ENCODE assay signal across 29 cellular contexts in the genomic region with DNA sequence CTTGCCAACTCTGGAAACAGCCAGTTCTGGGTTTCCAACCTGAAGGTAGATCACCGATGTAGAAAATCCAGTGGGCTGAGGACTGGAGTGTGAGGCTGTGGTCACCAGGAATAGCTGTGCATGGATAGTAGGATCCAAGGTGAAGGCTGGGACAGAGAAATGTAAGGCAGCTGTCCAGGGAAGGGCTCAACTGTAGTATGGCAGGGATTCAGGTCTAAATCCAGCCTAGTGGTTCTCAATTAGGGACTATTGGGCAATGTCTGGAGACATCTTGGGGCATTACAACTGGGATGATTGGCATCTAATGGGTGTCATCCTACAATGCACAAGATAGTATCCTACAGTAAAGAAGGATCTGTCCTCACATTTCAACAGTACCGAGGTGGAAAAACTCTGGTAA.
"Had no signal": no experiment of that assay in that cellular context is flagged by ENCODE, and none has a peak within 500 bp of the region (broad histone marks: within the 10 kb centered on the region; RNA-seq: fewer than 3 reads in every experiment).

No MANE protein-coding gene starts in this region.

- H2AFZ ChIP-seq: neural progenitor cell had no signal

- H3K9ac ChIP-seq: neural progenitor cell had no signal

- DNase-seq: naive thymus-derived CD4-positive, alpha-beta T cell; natural killer cell; nucleus accumbens; pancreas; right cardiac atrium; right lobe of liver; sigmoid colon; spleen; stimulated activated CD4-positive, alpha-beta T cell treated with anti-CD3 and anti-CD28 coated beads, Interleukin-12 subunit alpha, Interleukin-12 subunit beta, amount 100 ng/mL, for 4 hours; stimulated activated CD4-positive, alpha-beta T cell treated with anti-CD3 and anti-CD28 coated beads, Interleukin-1b, Interleukin-23, amount 100 ng/mL, for 48 hours; stimulated activated CD4-positive, alpha-beta T cell treated with anti-CD3 and anti-CD28 coated beads, Interleukin-4, amount 100 ng/mL, for 1 hour; stimulated activated CD4-positive, alpha-beta T cell treated with anti-CD3 and anti-CD28 coated beads, Interleukin-4, amount 100 ng/mL, for 4 hours; stimulated activated CD8-positive, alpha-beta memory T cell treated with anti-CD3 and anti-CD28 coated beads, Interleukin-4, amount 100 ng/mL, for 48 hours; stimulated activated naive CD4-positive, alpha-beta T cell; stimulated activated naive CD8-positive, alpha-beta T cell treated with anti-CD3 and anti-CD28 coated beads, Interleukin-15, amount 100 ng/mL, for 72 hours; stimulated activated naive CD8-positive, alpha-beta T cell treated with anti-CD3 and anti-CD28 coated beads, Interleukin-15, Interleukin-2, amounts not matched to agents 100 U/mL and 50 U/mL, for 24 hours; substantia nigra; testis; tibial artery; transverse colon; upper lobe of right lung; uterus had no signal

- ATAC-seq: naive thymus-derived CD4-positive, alpha-beta T cell; natural killer cell; pancreas; right cardiac atrium; right lobe of liver; stimulated activated memory B cell treated with anti-CD40 and anti-IgM and Interleukin-4, amounts not matched to agents 10 μg/mL and 1 μg/mL and 100 μg/mL, for 72 hours; stimulated activated naive CD8-positive, alpha-beta T cell treated with anti-CD3 and anti-CD28 coated beads, Interleukin-15, amount 100 ng/mL, for 72 hours; stimulated activated naive CD8-positive, alpha-beta T cell treated with anti-CD3 and anti-CD28 coated beads, Interleukin-15, Interleukin-2, amounts not matched to agents 100 U/mL and 50 U/mL, for 24 hours; upper lobe of right lung had no signal

- H3K27me3 ChIP-seq: neural progenitor cell, neutrophil, pancreas, right lobe of liver, sigmoid colon, suprapubic skin, testis, transverse colon, uterus had no signal

- H3K4me2 ChIP-seq: neural progenitor cell, smooth muscle cell had no signal

- H3K36me3 ChIP-seq: neural progenitor cell, neutrophil, pancreas, prostate gland, right lobe of liver, sigmoid colon, spleen, suprapubic skin, tibial artery, transverse colon, upper lobe of right lung, uterus had no signal

- H3K4me3 ChIP-seq: neural progenitor cell, pancreas, prostate gland, right lobe of liver, sigmoid colon, skin epidermis, smooth muscle cell, spleen, suprapubic skin, testis, tibial artery, transverse colon, upper lobe of right lung, uterus had no signal

- H3K4me1 ChIP-seq: pancreas, prostate gland, right lobe of liver, sigmoid colon, spleen, suprapubic skin, testis, tibial artery, transverse colon, upper lobe of right lung, uterus had no signal

- H3K9me3 ChIP-seq: neutrophil, pancreas, prostate gland, right lobe of liver, sigmoid colon, spleen, suprapubic skin, testis, tibial artery, transverse colon, upper lobe of right lung, uterus had no signal

- H3K27ac ChIP-seq: neural progenitor cell, neutrophil, pancreas, prostate gland, right lobe of liver, sigmoid colon, skin epidermis, spleen, suprapubic skin, testis, tibial artery, transverse colon, upper lobe of right lung, uterus had no signal
